In genomic region chr11:85627332-85627997, GRCh38 we compare ENCODE assay signal across 8 cellular contexts. TPM values are rescaled to one million over a fixed set of nuclear protein-coding genes. Genes with fewer than 3 reads are reported as not detected.
DNase-seq lines count a peak whose midpoint lies in the region; ATAC-seq lines count a peak whose summit lies in the region.

DLG2 (minus strand) TSS chr11:85627344.

- no peaks in the 10 kb centered on the region for H3K9me3 Mint-ChIP-seq in T-helper 2 cell treated with Interferon-gamma antibody and Interleukin-4, amounts not matched to agents 5 μg/mL and 100 μg/mL, for 36 hours
- H3K9me3 Mint-ChIP-seq in effector memory CD8-positive, alpha-beta T cell: no peaks in the 10 kb centered on the region

- H3K4me3 Mint-ChIP-seq in T-helper 2 cell treated with Interferon-gamma antibody and Interleukin-4, amounts not matched to agents 5 μg/mL and 100 μg/mL, for 36 hours: peak within 1 kb of the TSS; percentile 96
- H3K4me3 Mint-ChIP-seq in effector memory CD8-positive, alpha-beta T cell: peak within 1 kb of the TSS; percentile 97

- H3K4me1 Mint-ChIP-seq in T-helper 2 cell treated with Interferon-gamma antibody and Interleukin-4, amounts not matched to agents 5 μg/mL and 100 μg/mL, for 36 hours (ENCODE audit: low read depth): peaks cover 26% of the 10 kb centered on the region
- peaks cover 19 to 27% of the 10 kb centered on the region in 2 donors for H3K4me1 Mint-ChIP-seq in effector memory CD8-positive, alpha-beta T cell (ENCODE audit: low read depth in 2 of 2)

- H3K9me3 ChIP-seq in thymus (ENCODE audit: control insufficient read depth): no peaks in the 10 kb centered on the region

- H3K27ac ChIP-seq in thymus (ENCODE audit: low read depth): peak within 1 kb of the TSS; percentile 91

- peaks cover 14% of the 10 kb centered on the region for H3K36me3 Mint-ChIP-seq in T-helper 2 cell treated with Interferon-gamma antibody and Interleukin-4, amounts not matched to agents 5 μg/mL and 100 μg/mL, for 36 hours (ENCODE audit: low read depth)
- peaks cover 21% of the 10 kb centered on the region for H3K36me3 Mint-ChIP-seq in effector memory CD8-positive, alpha-beta T cell (ENCODE audit: insufficient read depth)

- peak within 1 kb of the TSS; percentile 90 for H3K27ac Mint-ChIP-seq in T-helper 2 cell treated with Interferon-gamma antibody and Interleukin-4, amounts not matched to agents 5 μg/mL and 100 μg/mL, for 36 hours
- peak within 1 kb of the TSS; percentile 94 to 95 for H3K27ac Mint-ChIP-seq in effector memory CD8-positive, alpha-beta T cell

- peak; percentile 5 for ATAC-seq in HG03135 (IDR thresholded peaks at IDR 0.05; ENCODE audit: unreplicated experiment)
- ATAC-seq in effector memory CD8-positive, alpha-beta T cell (replicated peaks): peak; percentile 0

- DNase-seq in DMS 273 (lab: John Stamatoyannopoulos, UW; ENCODE audit: unreplicated experiment) (peak; percentile 34), DMS 273 treated with DMSO at 0.1 percent for 48 hours (lab: John Stamatoyannopoulos, UW) (no peak), lung microvascular endothelial cell (ENCODE audit: low read depth in 2 of 2) (peak; percentile 9 to 24), NCI-H1930 (lab: John Stamatoyannopoulos, UW) (no peak)
- DNase-seq in T-helper 2 cell treated with Interferon-gamma antibody and Interleukin-4, amounts not matched to agents 5 μg/mL and 100 μg/mL, for 36 hours (ENCODE audit: low spot score): peak; percentile 10
- DNase-seq in effector memory CD8-positive, alpha-beta T cell: peak in 2 of 3 experiments; percentile 3 to 5

- no peaks in the 10 kb centered on the region for H3K36me3 ChIP-seq in thymus (ENCODE audit: control insufficient read depth, insufficient read depth)

- WGBS in thymus: 1% methylated on average over 23 of the region's 23 CpGs

- peak within 1 kb of the TSS; percentile 82 for H3K4me3 ChIP-seq in thymus (ENCODE audit: low read length)

- H3K27me3 Mint-ChIP-seq in T-helper 2 cell treated with Interferon-gamma antibody and Interleukin-4, amounts not matched to agents 5 μg/mL and 100 μg/mL, for 36 hours (ENCODE audit: low read depth): peaks cover 4% of the 10 kb centered on the region
- H3K27me3 Mint-ChIP-seq in effector memory CD8-positive, alpha-beta T cell: no peaks in the 10 kb centered on the region

- H3K27me3 ChIP-seq in thymus (ENCODE audit: control insufficient read depth, insufficient read depth): no peaks in the 10 kb centered on the region

- peaks cover 5% of the 10 kb centered on the region for H3K4me1 ChIP-seq in thymus (ENCODE audit: control insufficient read depth, insufficient read depth, low read length)

RNA-seq across cellular contexts. Expression of gene DLG2, which starts in this region (rescaled TPM):
- total RNA-seq in lung microvascular endothelial cell: 0.40 and 0.44 TPM in 2 replicates
- polyA plus RNA-seq in thymus: 4.8 TPM

Comparison
In these comparisons a context has a peak if more than half of its experiments do, and no peak if none do; other contexts are left out.
1. DNase-seq: peak in DMS 273 (single experiment), T-helper 2 cell treated with Interferon-gamma antibody and Interleukin-4, amounts not matched to agents 5 μg/mL and 100 μg/mL, for 36 hours (single experiment) and effector memory CD8-positive, alpha-beta T cell (2 of 3); none in DMS 273 treated with DMSO at 0.1 percent for 48 hours (single experiment) and NCI-H1930 (0 of 2).
2. Peak in DNase-seq in lung microvascular endothelial cell; RNA of the gene not detected or under 1 TPM.